Comparison of ENCODE assay signal across 11 cellular contexts in the genomic region with DNA sequence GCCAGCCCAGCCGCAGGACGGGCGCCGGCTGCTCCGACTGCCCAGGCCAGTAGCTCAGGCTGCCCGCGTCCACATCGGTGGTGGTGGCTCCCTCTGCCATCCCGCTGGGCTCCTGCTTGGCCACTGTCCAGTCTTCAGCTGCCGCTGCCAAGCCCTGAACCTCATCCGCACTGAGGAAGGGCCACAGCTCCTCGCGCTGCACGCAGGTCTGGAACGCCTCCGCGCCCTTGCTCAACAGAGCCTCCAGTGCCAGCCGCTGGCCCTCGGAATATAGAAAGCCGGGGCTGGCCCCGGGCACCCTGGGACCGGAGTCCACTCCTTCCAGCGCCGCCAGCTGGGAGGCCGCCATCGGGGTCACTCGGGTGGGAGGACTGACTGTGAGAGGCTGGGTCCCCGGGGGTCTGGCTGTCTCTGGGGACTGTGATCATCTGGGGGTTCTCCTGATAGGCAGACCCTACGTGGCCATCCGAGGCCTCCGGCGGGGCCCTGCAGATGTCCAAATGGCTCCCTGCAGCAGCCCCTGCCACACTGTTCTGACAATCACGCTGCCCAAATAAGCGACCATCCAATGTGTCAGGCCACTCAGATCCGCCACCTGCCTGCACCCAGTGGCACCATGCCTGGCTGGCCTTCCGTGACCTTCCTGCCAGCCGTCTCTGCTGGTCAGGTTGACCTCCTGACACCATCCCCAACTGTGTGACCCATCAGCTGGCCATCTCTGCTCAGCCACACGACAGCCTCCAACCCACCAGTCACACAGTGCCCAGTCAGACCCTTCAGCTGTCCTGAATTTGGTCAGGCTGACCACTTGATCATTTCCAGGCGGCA. TPM values are rescaled to one million over a fixed set of nuclear protein-coding genes. Genes with fewer than 3 reads are reported as not detected.
DNase-seq lines count a peak whose midpoint lies in the region; ATAC-seq, FAIRE-seq and TF ChIP-seq lines count a peak whose summit lies in the region.
"Had no signal": no experiment of that assay in that cellular context is flagged by ENCODE, and none has a peak within 500 bp of the region (broad histone marks: within the 10 kb centered on the region; RNA-seq: fewer than 3 reads in every experiment).

No MANE protein-coding gene starts in this region.

- H3K27ac ChIP-seq in astrocyte (ENCODE audit: low read depth, low read length) (no peak overlapping the region), transverse colon (peak overlapping the region; percentile 90 to 97 (median 94)), smooth muscle cell (ENCODE audit: low read depth) (no peak overlapping the region)
- H3K27ac ChIP-seq in effector memory CD4-positive, alpha-beta T cell (ENCODE audit: insufficient read depth, low read length, poor library complexity, severe bottlenecking): no peak overlapping the region

- peaks cover 21% of the 10 kb centered on the region for H3F3A ChIP-seq in smooth muscle cell (ENCODE audit: low read depth)

- intact Hi-C loops in transverse colon (cut with DNase I; ENCODE audit: low total_unique reads): no loop called here

- no peak for TF ChIP-seq EP300 in transverse colon (IDR thresholded peaks at IDR 0.05; ENCODE audit: low read depth)

- no peak overlapping the region for H3K9ac ChIP-seq in astrocyte (ENCODE audit: low read length)
- H3K9ac ChIP-seq in smooth muscle cell (ENCODE audit: low read depth): no peak overlapping the region

- H4K20me1 ChIP-seq in astrocyte (ENCODE audit: insufficient read depth, low read length) (peaks cover 46% of the 10 kb centered on the region), smooth muscle cell (ENCODE audit: low read depth) (peaks cover 36% of the 10 kb centered on the region)

- H2AFZ ChIP-seq in astrocyte (ENCODE audit: low read depth, low read length) (no peak overlapping the region), smooth muscle cell (ENCODE audit: low read depth) (no peak overlapping the region)

- no peak for TF ChIP-seq CTCF in astrocyte (IDR thresholded peaks at IDR 0.05; ENCODE audit: insufficient read depth, low read depth, low read length)
- TF ChIP-seq CTCF in transverse colon (IDR thresholded peaks at IDR 0.05): no peak
- no peak for TF ChIP-seq CTCF in GM13977 (IDR thresholded peaks at IDR 0.05; ENCODE audit: extremely low read depth, insufficient read depth, missing control alignments)
- no peak for TF ChIP-seq CTCF in smooth muscle cell (IDR thresholded peaks at IDR 0.05; ENCODE audit: borderline replicate concordance, insufficient read depth, poor library complexity, severe bottlenecking)

- 44% methylated on average over 25 of the region's 39 CpGs; no CpG with 5 or more reads in 1 of the 2 donors for WGBS in transverse colon (ENCODE audit: low coverage in 1 of 2), 2 donors
- 96% methylated on average over 38 of the region's 39 CpGs for WGBS in smooth muscle cell (ENCODE audit: low lambda C conversion rate)

- H3K79me2 ChIP-seq in astrocyte (ENCODE audit: insufficient read depth, low read length) (peaks cover 30% of the 10 kb centered on the region), smooth muscle cell (ENCODE audit: low read depth) (peaks cover 20% of the 10 kb centered on the region)

- peak; percentile 4 to 5 for ATAC-seq in activated T-cell treated with anti-CD3 and anti-CD28 coated beads, Interleukin-2, amount 50 U/mL, for 4 hours

- peak overlapping the region; percentile 19 for H3K4me3 Mint-ChIP-seq in activated T-cell treated with anti-CD3 and anti-CD28 coated beads, Interleukin-2, amount 50 U/mL, for 4 hours
- H3K4me3 Mint-ChIP-seq in astrocyte (ENCODE audit: unreplicated experiment): peak overlapping the region; percentile 62

- H3K4me1 Mint-ChIP-seq in activated T-cell treated with anti-CD3 and anti-CD28 coated beads, Interleukin-2, amount 50 U/mL, for 4 hours (ENCODE audit: low read depth): peaks cover 17% of the 10 kb centered on the region
- H3K4me1 Mint-ChIP-seq in astrocyte (ENCODE audit: low read depth, unreplicated experiment): peaks cover 23% of the 10 kb centered on the region

- TF ChIP-seq POLR2A in transverse colon (IDR thresholded peaks at IDR 0.05): peak; percentile 64

- H3K27me3 ChIP-seq in astrocyte (ENCODE audit: insufficient read depth, low read length) (no peaks in the 10 kb centered on the region), transverse colon (no peaks in the 10 kb centered on the region), smooth muscle cell (ENCODE audit: low read depth) (no peaks in the 10 kb centered on the region)
- no peaks in the 10 kb centered on the region for H3K27me3 ChIP-seq in effector memory CD4-positive, alpha-beta T cell (replicated peaks; ENCODE audit: control insufficient read depth, insufficient read depth, low read length, poor library complexity, severe bottlenecking)
- H3K27me3 ChIP-seq: tibial nerve had no signal

- H3K4me3 ChIP-seq in astrocyte (ENCODE audit: insufficient read depth, low read depth, low read length) (no peak overlapping the region), transverse colon (peak overlapping the region in 3 of 4 donors; percentile 33 to 50 (median 36)), smooth muscle cell (no peak overlapping the region)
- no peak overlapping the region for H3K4me3 ChIP-seq in effector memory CD4-positive, alpha-beta T cell (ENCODE audit: insufficient read depth, low read depth, low read length, poor library complexity, severe bottlenecking)

- H3K4me1 ChIP-seq in astrocyte (ENCODE audit: insufficient read depth, low read length) (peaks cover 31% of the 10 kb centered on the region), transverse colon (peaks cover 24 to 39% (median 38%) of the 10 kb centered on the region in 4 donors), smooth muscle cell (ENCODE audit: low read depth) (peaks cover 21% of the 10 kb centered on the region)
- peaks cover 26% of the 10 kb centered on the region for H3K4me1 ChIP-seq in effector memory CD4-positive, alpha-beta T cell (ENCODE audit: control insufficient read depth, insufficient read depth, low read length, poor library complexity, severe bottlenecking)

- H3K36me3 ChIP-seq in astrocyte (ENCODE audit: insufficient read depth, low read length) (peaks cover 21% of the 10 kb centered on the region), transverse colon (peaks cover 0 to 19% (median 6%) of the 10 kb centered on the region in 4 donors), smooth muscle cell (ENCODE audit: low read depth) (peaks cover 3% of the 10 kb centered on the region)
- peaks cover 32% of the 10 kb centered on the region for H3K36me3 ChIP-seq in effector memory CD4-positive, alpha-beta T cell (ENCODE audit: control insufficient read depth, insufficient read depth, low read length)

- peaks cover 37% of the 10 kb centered on the region for H3K36me3 Mint-ChIP-seq in activated T-cell treated with anti-CD3 and anti-CD28 coated beads, Interleukin-2, amount 50 U/mL, for 4 hours (ENCODE audit: insufficient read depth)
- H3K36me3 Mint-ChIP-seq in astrocyte (ENCODE audit: low read depth, unreplicated experiment): peaks cover 10% of the 10 kb centered on the region

- peak overlapping the region; percentile 44 for H3K27ac Mint-ChIP-seq in astrocyte (ENCODE audit: unreplicated experiment)

- in situ Hi-C loops in transverse colon (cut with MboI; ENCODE audit: low pct_ligation_motif_present in 1 of 4, low pct_unique_long_range_greater_than_20kb in 1 of 4, low sequenced_read_pairs in 3 of 4) (no loop called here), GM13977 (cut with MboI; ENCODE audit: low pct_unique_long_range_greater_than_20kb, low sequenced_read_pairs, unreplicated experiment) (no loop called here)

- H3K9me3 ChIP-seq in astrocyte (ENCODE audit: insufficient read depth, low read depth, low read length) (no peaks in the 10 kb centered on the region), transverse colon (no peaks in the 10 kb centered on the region), smooth muscle cell (replicated peaks; ENCODE audit: low read depth) (no peaks in the 10 kb centered on the region)
- H3K9me3 ChIP-seq in effector memory CD4-positive, alpha-beta T cell (ENCODE audit: control insufficient read depth, low read length): no peaks in the 10 kb centered on the region
- H3K9me3 ChIP-seq: tibial nerve had no signal

- H3K9me3 Mint-ChIP-seq in activated T-cell treated with anti-CD3 and anti-CD28 coated beads, Interleukin-2, amount 50 U/mL, for 4 hours: no peaks in the 10 kb centered on the region
- no peaks in the 10 kb centered on the region for H3K9me3 Mint-ChIP-seq in astrocyte (ENCODE audit: unreplicated experiment)

- no peak for DNase-seq in activated T-cell treated with anti-CD3 and anti-CD28 coated beads, Interleukin-2, amount 50 U/mL, for 4 hours
- DNase-seq in activated T-cell treated with anti-CD3 and anti-CD28 coated beads, Interleukin-2, amount 50 U/mL, for 1 hour: no peak
- DNase-seq in astrocyte (ENCODE audit: low read depth): no peak
- peak; percentile 42 for DNase-seq in midbrain (lab: John Stamatoyannopoulos, UW)
- DNase-seq in transverse colon: peak; percentile 72
- no peak for DNase-seq in effector memory CD4-positive, alpha-beta T cell
- DNase-seq in GM13977 (ENCODE audit: low spot score): no peak
- no peak for DNase-seq in smooth muscle cell (lab: John Stamatoyannopoulos, UW; ENCODE audit: unreplicated experiment)
- DNase-seq: activated naive CD4-positive, alpha-beta T cell treated with anti-CD3 and anti-CD28 coated beads, Interleukin-2, amount 50 U/mL, for 16 hours had no signal

- H3K4me2 ChIP-seq in astrocyte (ENCODE audit: low read length) (no peak overlapping the region), smooth muscle cell (no peak overlapping the region)

- no peaks in the 10 kb centered on the region for H3K27me3 Mint-ChIP-seq in activated T-cell treated with anti-CD3 and anti-CD28 coated beads, Interleukin-2, amount 50 U/mL, for 4 hours (ENCODE audit: low read depth)
- no peaks in the 10 kb centered on the region for H3K27me3 Mint-ChIP-seq in astrocyte (ENCODE audit: low read depth, unreplicated experiment)

- FAIRE-seq in astrocyte (lab: Jason Lieb, UNC): no peak

RNA-seq across cellular contexts. Expression of gene FAM83E, which starts 1.6 kb away (rescaled TPM):
- 10 to 100 TPM; 11.3 to 15.7 (median 13.1) TPM for total RNA-seq in activated T-cell treated with anti-CD3 and anti-CD28 coated beads, Interleukin-2, amount 50 U/mL, for 4 hours
- total RNA-seq in astrocyte: 1.3 and 1.7 TPM in 2 replicates
- total RNA-seq in transverse colon: 100 to 1,000 TPM in 3 of 4 donors, 10 to 100 TPM in 1; 97.0 to 746 (median 203) TPM
- 0.49 and 0.72 TPM in 2 replicates for total RNA-seq in smooth muscle cell
- 0.49 and 2.0 TPM in 2 replicates for polyA plus RNA-seq in smooth muscle cell
- total RNA-seq: tibial nerve had no signal

RNA-seq across cellular contexts. Expression of gene RPL18, which starts 5.7 kb away (rescaled TPM):
- total RNA-seq in activated T-cell treated with anti-CD3 and anti-CD28 coated beads, Interleukin-2, amount 50 U/mL, for 4 hours: 1,000 to 10,000 TPM; 2,406 to 2,595 (median 2,478) TPM
- total RNA-seq in astrocyte (1,046 and 1,102 TPM in 2 replicates), transverse colon (1,000 to 10,000 TPM; 1,394 to 2,260 (median 1,686) TPM), smooth muscle cell (1,279 and 1,519 TPM in 2 replicates)
- polyA plus RNA-seq in smooth muscle cell: 666 and 762 TPM in 2 replicates

RNA-seq across cellular contexts. Expression of gene SPHK2, which starts 6.1 kb away (rescaled TPM):
- 10 to 100 TPM; 39.8 to 43.1 (median 40.6) TPM for total RNA-seq in activated T-cell treated with anti-CD3 and anti-CD28 coated beads, Interleukin-2, amount 50 U/mL, for 4 hours
- total RNA-seq in astrocyte (25.4 and 29.4 TPM in 2 replicates), transverse colon (100 to 1,000 TPM in 1 of 4 donors, 10 to 100 TPM in 3; 41.8 to 185 (median 68.7) TPM), smooth muscle cell (4.0 and 8.2 TPM in 2 replicates)
- 9.3 and 13.8 TPM in 2 replicates for polyA plus RNA-seq in smooth muscle cell

RNA-seq across cellular contexts. Expression of gene SPACA4, which starts 6.7 kb away (rescaled TPM):
- total RNA-seq in activated T-cell treated with anti-CD3 and anti-CD28 coated beads, Interleukin-2, amount 50 U/mL, for 4 hours: not detected
- not detected in 2 replicates for total RNA-seq in astrocyte
- total RNA-seq in transverse colon: not detected
- total RNA-seq in smooth muscle cell: not detected in 2 replicates
- polyA plus RNA-seq in smooth muscle cell: 0.43 TPM in 1 of 2 replicates, not detected in the other
- total RNA-seq: lung microvascular endothelial cell, tibial nerve had no signal

RNA-seq across cellular contexts. Expression of gene DBP, which starts 23.9 kb away (rescaled TPM):
- 10 to 100 TPM in 2 of 3 donors, 1 to 10 TPM in 1; 6.7 to 12.3 (median 11.2) TPM for total RNA-seq in activated T-cell treated with anti-CD3 and anti-CD28 coated beads, Interleukin-2, amount 50 U/mL, for 4 hours
- total RNA-seq in astrocyte (1.2 and 1.5 TPM in 2 replicates), transverse colon (10 to 100 TPM in 3 of 4 donors, 1 to 10 TPM in 1; 8.7 to 13.8 (median 11.6) TPM), smooth muscle cell (3.5 and 4.5 TPM in 2 replicates)
- 6.9 and 11.3 TPM in 2 replicates for polyA plus RNA-seq in smooth muscle cell

Comparison
In these comparisons a context has a peak if more than half of its experiments do, and no peak if none do; other contexts are left out.
1. DNase-seq: peak in midbrain (single experiment) and transverse colon (single experiment); none in activated T-cell treated with anti-CD3 and anti-CD28 coated beads, Interleukin-2, amount 50 U/mL, for 4 hours (single experiment), activated T-cell treated with anti-CD3 and anti-CD28 coated beads, Interleukin-2, amount 50 U/mL, for 1 hour (single experiment), astrocyte (single experiment), effector memory CD4-positive, alpha-beta T cell (0 of 3), GM13977 (single experiment) and smooth muscle cell (single experiment).
2. H3K27ac ChIP-seq: peak in transverse colon (4 of 4); none in astrocyte (single experiment), effector memory CD4-positive, alpha-beta T cell (single experiment) and smooth muscle cell (single experiment).
3. H3K4me3 ChIP-seq: peak in transverse colon (3 of 4); none in astrocyte (single experiment), effector memory CD4-positive, alpha-beta T cell (single experiment) and smooth muscle cell (single experiment).
4. RNA of gene FAM83E, which starts 1.6 kb away (total RNA-seq): 97.0 to 746 TPM in transverse colon; 11.3 to 15.7 TPM in activated T-cell treated with anti-CD3 and anti-CD28 coated beads, Interleukin-2, amount 50 U/mL, for 4 hours, 1.3 to 1.7 TPM in astrocyte and 0.49 to 0.72 TPM in smooth muscle cell; every median in the first group is over 4 times any median in the second.